In genomic region chr11:108224908-108225786, GRCh38 we compare ENCODE assay signal across 8 cellular contexts. TPM values are rescaled to one million over a fixed set of nuclear protein-coding genes. Genes with fewer than 3 reads are reported as not detected.
DNase-seq lines count a peak whose midpoint lies in the region; ATAC-seq and TF ChIP-seq lines count a peak whose summit lies in the region.

No MANE protein-coding gene starts in this region.

- H3K27me3 ChIP-seq in A673 (replicated peaks; ENCODE audit: insufficient read depth, low read depth, low read length, poor library complexity) (no peaks in the 10 kb centered on the region), liver (ENCODE audit: control insufficient read depth in 4 of 4, insufficient read depth in 4 of 4, low read length in 3 of 4) (no peaks in the 10 kb centered on the region), testis (no peaks in the 10 kb centered on the region)

- H3K9me3 ChIP-seq in A673 (ENCODE audit: low read depth, low read length, poor library complexity, severe bottlenecking) (no peaks in the 10 kb centered on the region), HEK293 (ENCODE audit: control insufficient read depth, insufficient read depth, low read depth, low read length) (no peaks in the 10 kb centered on the region), liver (ENCODE audit: control insufficient read depth in 4 of 4, low read length in 3 of 4) (no peaks in the 10 kb centered on the region), testis (no peaks in the 10 kb centered on the region)

- POLR2A ChIA-PET in A673 (lab: Charles Lee; ENCODE audit: low non-redundant PET) (no interaction called here), HEK293 (lab: Yijun Ruan, JAX) (no interaction called here)
- POLR2A ChIA-PET in activated CD8-positive, alpha-beta T cell treated with anti-CD3 and anti-CD28 coated beads, Interleukin-2, amount 10 ng/mL, durations not matched to agents 7 days and 5 days (lab: Charles Lee), result interaction anchor here (0.5 to 9.2 kb wide), 4 partner anchors 9 to 106 kb away, joined by 3 to 375 read pairs (median 16); no protein-coding TSS in a partner anchor

- DNase-seq in A673 (ENCODE audit: low spot score), result no peak
- DNase-seq in activated CD8-positive, alpha-beta T cell treated with anti-CD3 and anti-CD28 coated beads, Interleukin-2, amount 10 ng/mL, durations not matched to agents 7 days and 5 days, result peak; percentile 47
- DNase-seq in NCI-H526 treated with DMSO at 0.1 percent for 48 hours (lab: John Stamatoyannopoulos, UW), result no peak
- DNase-seq in testis, result no peak
- DNase-seq in NCI-H748 treated with DMSO at 0.1 percent for 48 hours (lab: John Stamatoyannopoulos, UW), result no peak

- CTCF ChIA-PET in A673 (lab: Charles Lee), result no interaction called here
- CTCF ChIA-PET in HEK293 (lab: Yijun Ruan, JAX), result interaction anchor here (0.9 to 1.2 kb wide), 2 partner anchors 107 to 420 kb away, joined by 4 to 7 read pairs; no protein-coding TSS in a partner anchor
- CTCF ChIA-PET in activated CD8-positive, alpha-beta T cell treated with anti-CD3 and anti-CD28 coated beads, Interleukin-2, amount 10 ng/mL, durations not matched to agents 7 days and 5 days (lab: Charles Lee), result interaction anchor here (1.1 to 7.5 kb wide), 3 partner anchors 13 to 108 kb away, joined by 3 to 111 read pairs (median 13); no protein-coding TSS in a partner anchor

- peaks cover 41% of the 10 kb centered on the region for H3K4me1 ChIP-seq in A673 (ENCODE audit: insufficient read depth, low read length, poor library complexity, severe bottlenecking)
- no peaks in the 10 kb centered on the region for H3K4me1 ChIP-seq in HEK293 (ENCODE audit: control insufficient read depth, insufficient read depth, low read length)
- peaks cover 0 to 28% (median 14%) of the 10 kb centered on the region in 4 donors for H3K4me1 ChIP-seq in liver (ENCODE audit: control insufficient read depth in 4 of 4, insufficient read depth in 4 of 4, low read length in 3 of 4)
- H3K4me1 ChIP-seq in testis, result peaks cover 21% of the 10 kb centered on the region

- peaks cover 35% of the 10 kb centered on the region for H3K4me1 Mint-ChIP-seq in activated CD8-positive, alpha-beta T cell treated with anti-CD3 and anti-CD28 coated beads, Interleukin-2, amount 10 ng/mL, durations not matched to agents 7 days and 5 days (ENCODE audit: low read depth)

- TF ChIP-seq CTCF in A673 (conservative IDR thresholded peaks at IDR 0.05; ENCODE audit: low read depth, low read length), result no peak
- no peak for TF ChIP-seq CTCF in HEK293 (tag by site-specific recombination; IDR thresholded peaks at IDR 0.05)
- no peak for TF ChIP-seq CTCF in liver (IDR thresholded peaks at IDR 0.05; ENCODE audit: low read depth, low read length, missing input control)
- TF ChIP-seq CTCF in testis (IDR thresholded peaks at IDR 0.05), result no peak

- no TSS peak for BruUV-seq in A673 (replicated peaks; lab: Mats Ljungman, UMichigan)

- WGBS in liver, result 80% methylated on average over 14 of the region's 14 CpGs
- 87 to 91% methylated on average over 14 of the region's 14 CpGs for WGBS in testis, 2 donors

- intact Hi-C loops in A673 (cut with micrococcal nuclease; ENCODE audit: unreplicated experiment), result loop anchor here (5.0 to 10.0 kb wide), 3 partner anchors 242 to 442 kb away; partner anchors contain the start of genes C11orf65, DDX10 and POGLUT3
- intact Hi-C loops in testis (cut with DNase I; ENCODE audit: low total_unique reads), result no loop called here

- H3K27ac Mint-ChIP-seq in activated CD8-positive, alpha-beta T cell treated with anti-CD3 and anti-CD28 coated beads, Interleukin-2, amount 10 ng/mL, durations not matched to agents 7 days and 5 days, result no peak overlapping the region

- no peak overlapping the region for H3K4me3 Mint-ChIP-seq in activated CD8-positive, alpha-beta T cell treated with anti-CD3 and anti-CD28 coated beads, Interleukin-2, amount 10 ng/mL, durations not matched to agents 7 days and 5 days

- H3K36me3 Mint-ChIP-seq in activated CD8-positive, alpha-beta T cell treated with anti-CD3 and anti-CD28 coated beads, Interleukin-2, amount 10 ng/mL, durations not matched to agents 7 days and 5 days (ENCODE audit: low read depth), result peaks cover 71% of the 10 kb centered on the region

- no peak for ATAC-seq in activated CD8-positive, alpha-beta T cell treated with anti-CD3 and anti-CD28 coated beads, Interleukin-2, amount 10 ng/mL, durations not matched to agents 7 days and 5 days
- ATAC-seq in GM18511 (IDR thresholded peaks at IDR 0.05; ENCODE audit: unreplicated experiment), result no peak

- H3K36me3 ChIP-seq in A673 (ENCODE audit: insufficient read depth, low read length, poor library complexity, severe bottlenecking) (peaks cover 28% of the 10 kb centered on the region), HEK293 (ENCODE audit: control insufficient read depth in 2 of 2, insufficient read depth in 1 of 2, low read length in 2 of 2) (peaks cover 0 to 22% of the 10 kb centered on the region in 2 experiments; a peak in 2 of 3 replicates), liver (ENCODE audit: control insufficient read depth in 4 of 4, insufficient read depth in 3 of 4, low read depth in 1 of 4, low read length in 3 of 4) (peaks cover 2 to 14% (median 8%) of the 10 kb centered on the region in 4 donors), testis (ENCODE audit: low read depth, missing control alignments) (no peaks in the 10 kb centered on the region)

- no peaks in the 10 kb centered on the region for H3K27me3 Mint-ChIP-seq in activated CD8-positive, alpha-beta T cell treated with anti-CD3 and anti-CD28 coated beads, Interleukin-2, amount 10 ng/mL, durations not matched to agents 7 days and 5 days (ENCODE audit: low read depth)

- H3K9ac ChIP-seq in liver (ENCODE audit: low read depth in 1 of 2, low read length in 2 of 2), result peak overlapping the region in 1 of 2 donors; percentile 57

- no peak overlapping the region for H3K27ac ChIP-seq in A673 (ENCODE audit: low read depth, low read length, poor library complexity, severe bottlenecking)
- H3K27ac ChIP-seq in HEK293 (ENCODE audit: extremely low read depth, low read depth, low read length), result no peak overlapping the region
- H3K27ac ChIP-seq in liver (ENCODE audit: low read depth in 1 of 2, low read length in 2 of 2), result peak overlapping the region; percentile 90 to 95
- H3K27ac ChIP-seq in testis, result no peak overlapping the region

- no peaks in the 10 kb centered on the region for H3K9me3 Mint-ChIP-seq in activated CD8-positive, alpha-beta T cell treated with anti-CD3 and anti-CD28 coated beads, Interleukin-2, amount 10 ng/mL, durations not matched to agents 7 days and 5 days (ENCODE audit: insufficient read depth)

- no peak for TF ChIP-seq RAD21 in liver (IDR thresholded peaks at IDR 0.05)

- no peak for TF ChIP-seq POLR2A in testis (IDR thresholded peaks at IDR 0.05)

- H3K4me3 ChIP-seq in A673 (ENCODE audit: low read depth, low read length, poor library complexity, severe bottlenecking), result peak overlapping the region; percentile 81
- H3K4me3 ChIP-seq in HEK293 (ENCODE audit: low read depth, low read length), result no peak overlapping the region
- H3K4me3 ChIP-seq in liver (ENCODE audit: low read depth in 1 of 3, low read length in 3 of 3), result peak overlapping the region in 1 of 3 donors; percentile 6
- no peak overlapping the region for H3K4me3 ChIP-seq in testis

TF ChIP-seq in HEK293, 187 proteins besides CTCF, POLR2A, EP300 and RAD21:
- TF ChIP-seq ZNF112 (tag by site-specific recombination; IDR thresholded peaks at IDR 0.05), result no peak
- no peak for TF ChIP-seq ZNF677 (tag by site-specific recombination; IDR thresholded peaks at IDR 0.05)
- no peak for TF ChIP-seq ZNF37A (tag by site-specific recombination; IDR thresholded peaks at IDR 0.05)
- no peak for TF ChIP-seq ZNF10 (tag by site-specific recombination; IDR thresholded peaks at IDR 0.05)
- 0 out of 2 replicates have a peak, but pooled peaks have one; percentile 15 for TF ChIP-seq ZNF335 (tag by site-specific recombination; conservative IDR thresholded peaks at IDR 0.05)

TF ChIP-seq in liver, 16 proteins besides CTCF, POLR2A, EP300 and RAD21:
- TF ChIP-seq EGR1 (IDR thresholded peaks at IDR 0.05; ENCODE audit: low read depth in 2 of 2) (peak in 1 of 2 donors; percentile 8), RXRA (IDR thresholded peaks at IDR 0.05) (no peak)

RNA-seq across cellular contexts. Expression of gene ATM, which starts 2.3 kb away (rescaled TPM):
- total RNA-seq in A673 (2021) (68.8 and 72.5 TPM in 2 replicates), liver (10 to 100 TPM; 31.3 to 65.7 TPM), testis (10 to 100 TPM; 92.3 to 95.4 TPM)
- total RNA-seq in activated CD8-positive, alpha-beta T cell treated with anti-CD3 and anti-CD28 coated beads, Interleukin-2, amount 10 ng/mL, durations not matched to agents 7 days and 5 days, result 100 to 1,000 TPM; 206 to 214 TPM
- polyA plus RNA-seq in liver (10 to 100 TPM in 1 of 2 donors, 1 to 10 TPM in 1; 9.9 to 10.4 TPM), testis (ENCODE audit: insufficient read depth, low read depth, low replicate concordance) (19.3 TPM)

RNA-seq across cellular contexts. Expression of gene NPAT, which starts 2.7 kb away (rescaled TPM):
- total RNA-seq in A673 (2021) (26.5 and 27.9 TPM in 2 replicates), liver (10 to 100 TPM in 1 of 2 donors, 1 to 10 TPM in 1; 8.5 to 12.7 TPM), testis (10 to 100 TPM; 20.9 to 24.3 TPM)
- total RNA-seq in activated CD8-positive, alpha-beta T cell treated with anti-CD3 and anti-CD28 coated beads, Interleukin-2, amount 10 ng/mL, durations not matched to agents 7 days and 5 days, result 10 to 100 TPM; 46.7 to 57.2 TPM
- polyA plus RNA-seq in liver (1 to 10 TPM; 1.6 to 3.3 TPM), testis (ENCODE audit: insufficient read depth, low read depth, low replicate concordance) (7.9 TPM)

Comparison
In these comparisons a context has a peak if more than half of its experiments do, and no peak if none do; other contexts are left out.
1. H3K27ac ChIP-seq: peak in liver (2 of 2); none in A673 (single experiment), HEK293 (single experiment) and testis (0 of 2).